Comparison of ENCODE assay signal across 8 cellular contexts in the genomic region with DNA sequence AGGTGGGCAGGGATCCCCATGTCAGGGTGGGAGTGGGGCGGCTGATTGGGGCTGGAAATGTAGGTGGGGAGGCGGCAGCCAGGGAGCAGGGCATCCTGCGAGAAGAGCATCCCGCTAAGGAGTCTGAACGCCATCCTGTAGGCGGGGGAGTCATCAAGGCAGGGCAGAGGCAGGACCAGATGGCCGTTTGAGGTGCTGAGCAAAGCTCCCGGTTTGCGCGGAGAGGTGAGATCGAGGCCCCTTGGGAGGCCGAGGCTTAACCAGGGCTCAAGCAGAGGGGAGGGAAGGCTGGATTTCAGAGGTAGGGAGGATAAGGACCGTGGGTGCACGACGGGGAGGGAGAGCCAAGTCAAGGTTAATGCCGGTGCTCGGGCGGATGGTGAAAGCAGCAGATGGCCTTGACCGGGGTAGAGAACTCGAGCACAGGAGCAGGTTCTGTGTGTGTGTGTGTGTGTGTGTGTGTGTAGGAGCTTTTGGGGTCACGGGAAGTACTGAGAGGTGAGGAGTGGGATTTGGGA. TPM values are rescaled to one million over a fixed set of nuclear protein-coding genes. Genes with fewer than 3 reads are reported as not detected.
DNase-seq lines count a peak whose midpoint lies in the region; ATAC-seq and TF ChIP-seq lines count a peak whose summit lies in the region.

No MANE protein-coding gene starts in this region.

- ATAC-seq in GM21526 (IDR thresholded peaks at IDR 0.05; ENCODE audit: low FRiP score, unreplicated experiment) = peak; percentile 15
- ATAC-seq in left colon = peak; percentile 41

- DNase-seq in Calu3 (peak; percentile 47), NCI-H2171 treated with DMSO at 0.1 percent for 48 hours (lab: John Stamatoyannopoulos, UW) (peak; percentile 86), brain microvascular endothelial cell (no peak), left colon (peak in 1 of 2 donors; percentile 42), suprapubic skin (ENCODE audit: low spot score in 2 of 2) (peak in 1 of 2 donors; percentile 73), dermis blood vessel endothelial cell (no peak)
- DNase-seq in stimulated activated CD4-positive, alpha-beta T cell treated with anti-CD3 and anti-CD28 coated beads, Interleukin-1b, Interleukin-23, amount 100 ng/mL, for 48 hours = no peak

- no peaks in the 10 kb centered on the region for H3K27me3 Mint-ChIP-seq in Calu3 (ENCODE audit: unreplicated experiment)

- TSS peak; percentile 70 for BruUV-seq in Calu3 (replicated peaks; lab: Mats Ljungman, UMichigan)

- TF ChIP-seq CTCF in Calu3 (IDR thresholded peaks at IDR 0.05; ENCODE audit: unreplicated experiment) (no peak), brain microvascular endothelial cell (IDR thresholded peaks at IDR 0.05; ENCODE audit: low read depth, low read length, missing control alignments) (no peak), suprapubic skin (IDR thresholded peaks at IDR 0.05) (no peak)

- H3K4me3 Mint-ChIP-seq in Calu3 (ENCODE audit: low read depth, unreplicated experiment) = peak overlapping the region; percentile 93

- H3K27ac ChIP-seq in brain microvascular endothelial cell (peak overlapping the region; percentile 80), suprapubic skin (peak overlapping the region; percentile 97)

- H3K4me1 ChIP-seq in suprapubic skin = peaks cover 17% of the 10 kb centered on the region

- H3K4me1 Mint-ChIP-seq in Calu3 (ENCODE audit: low read depth, unreplicated experiment) = peaks cover 43% of the 10 kb centered on the region

- peak overlapping the region; percentile 96 for H3K27ac Mint-ChIP-seq in Calu3 (ENCODE audit: unreplicated experiment)

- H3K4me3 ChIP-seq in brain microvascular endothelial cell (ENCODE audit: low read depth, low read length) (peak overlapping the region; percentile 91), suprapubic skin (peak overlapping the region; percentile 91)

- in situ Hi-C loops in brain microvascular endothelial cell (cut with HindIII; ENCODE audit: low pct_ligation_motif_present, low sequenced_read_pairs) = no loop called here

- no peaks in the 10 kb centered on the region for H3K9me3 ChIP-seq in suprapubic skin

- H3K9me3 Mint-ChIP-seq in Calu3 (ENCODE audit: low read depth, unreplicated experiment) = no peaks in the 10 kb centered on the region

- intact Hi-C loops in Calu3 (cut with micrococcal nuclease; ENCODE audit: unreplicated experiment) = no loop called here
- intact Hi-C loops in left colon (cut with DNase I, micrococcal nuclease) = no loop called here

- no peak for TF ChIP-seq EP300 in suprapubic skin (IDR thresholded peaks at IDR 0.05)

- WGBS in suprapubic skin = 8% methylated on average over 16 of the region's 21 CpGs

- no peak for TF ChIP-seq POLR2A in suprapubic skin (IDR thresholded peaks at IDR 0.05)

- peaks cover 95% of the 10 kb centered on the region for H3K36me3 Mint-ChIP-seq in Calu3 (ENCODE audit: insufficient read depth, unreplicated experiment)

- CTCF ChIA-PET in Calu3 (lab: Charles Lee) = interaction anchor here (0.7 to 1.6 kb wide), 3 partner anchors 12 to 396 kb away, joined by 3 to 9 read pairs (median 3); a partner anchor contains a TSS

- H3K27me3 ChIP-seq in brain microvascular endothelial cell (replicated peaks) (no peaks in the 10 kb centered on the region), suprapubic skin (no peaks in the 10 kb centered on the region)

- H3K36me3 ChIP-seq in brain microvascular endothelial cell (replicated peaks) = peaks cover 50% of the 10 kb centered on the region
- H3K36me3 ChIP-seq in suprapubic skin = peaks cover 46% of the 10 kb centered on the region

RNA-seq across cellular contexts. Expression of a gene that starts 0.5 kb away (rescaled TPM):
- total RNA-seq in Calu3 (2022) (944 and 1,060 TPM in 2 replicates), left colon (100 to 1,000 TPM; 345 to 403 TPM), suprapubic skin (100 to 1,000 TPM; 239 to 695 (median 466) TPM), dermis blood vessel endothelial cell (537 and 883 TPM in 2 replicates)

RNA-seq across cellular contexts. Expression of a gene that starts 12.4 kb away (rescaled TPM):
- total RNA-seq in Calu3 (2022) (351 and 365 TPM in 2 replicates), left colon (10 to 100 TPM; 25.9 to 43.9 TPM), suprapubic skin (10 to 100 TPM; 21.1 to 67.6 (median 61.1) TPM), dermis blood vessel endothelial cell (100 and 135 TPM in 2 replicates)

RNA-seq across cellular contexts. Expression of a gene that starts 45.1 kb away (rescaled TPM):
- 126 and 129 TPM in 2 replicates for total RNA-seq in Calu3 (2022)
- total RNA-seq in left colon = 10 to 100 TPM; 61.9 to 84.6 TPM
- total RNA-seq in suprapubic skin = 100 to 1,000 TPM in 1 of 4 donors, 10 to 100 TPM in 3; 68.8 to 176 (median 80.6) TPM
- 121 and 122 TPM in 2 replicates for total RNA-seq in dermis blood vessel endothelial cell

Comparison
In these comparisons a context has a peak if more than half of its experiments do, and no peak if none do; other contexts are left out.
1. DNase-seq: peak in Calu3 (single experiment) and NCI-H2171 treated with DMSO at 0.1 percent for 48 hours (single experiment); none in brain microvascular endothelial cell (single experiment), dermis blood vessel endothelial cell (single experiment) and stimulated activated CD4-positive, alpha-beta T cell treated with anti-CD3 and anti-CD28 coated beads, Interleukin-1b, Interleukin-23, amount 100 ng/mL, for 48 hours (single experiment).